ENCODE assay signal across 15 cellular contexts in genomic region chr1:21046132-21046531, GRCh38.
A peak's percentile ranks its signal among the peaks of the same experiment; 100 is the strongest.
DNase-seq lines count a peak whose midpoint lies in the region; ATAC-seq and TF ChIP-seq lines count a peak whose summit lies in the region.
"Had no signal": no experiment of that assay in that cellular context is flagged by ENCODE, and none has a peak within 500 bp of the region (broad histone marks: within the 10 kb centered on the region; RNA-seq: fewer than 3 reads in every experiment).

No MANE protein-coding gene starts in this region.

- no peaks in the 10 kb centered on the region for H3K9me3 ChIP-seq in GM23248 (ENCODE audit: low read depth)
- H3K9me3 ChIP-seq in smooth muscle cell (replicated peaks; ENCODE audit: low read depth) = no peaks in the 10 kb centered on the region

- peaks cover 39% of the 10 kb centered on the region for H3F3A ChIP-seq in GM23248 (ENCODE audit: insufficient read depth)
- H3F3A ChIP-seq in smooth muscle cell (ENCODE audit: low read depth) = no peaks in the 10 kb centered on the region

- DNase-seq in GM23248 (no peak), RPMI8226 (peak; percentile 8), left colon (no peak), smooth muscle cell (lab: John Stamatoyannopoulos, UW; ENCODE audit: unreplicated experiment) (no peak), NCI-H187 treated with DMSO at 0.1 percent for 48 hours (lab: John Stamatoyannopoulos, UW) (no peak), HuH-7 (ENCODE audit: low spot score) (no peak), COLO829 (ENCODE audit: low spot score) (no peak)
- DNase-seq: ACHN; CD4-positive, alpha-beta T cell; DMS153; DMS79 treated with DMSO at 0.1 percent for 48 hours; EL; HCEC 1CT had no signal

- no peak overlapping the region for H3K4me3 ChIP-seq in GM23248
- no peak overlapping the region for H3K4me3 ChIP-seq in smooth muscle cell
- H3K4me3 ChIP-seq: K562 had no signal

- no peak for TF ChIP-seq CTCF in smooth muscle cell (IDR thresholded peaks at IDR 0.05; ENCODE audit: borderline replicate concordance, insufficient read depth, poor library complexity, severe bottlenecking)

- 98 to 100% methylated on average over 3 of the region's 3 CpGs for WGBS in GM23248 (ENCODE audit: low coverage in 1 of 2, low lambda C conversion rate in 2 of 2, missing lambda C conversion rate in 2 of 2), 2 experiments
- WGBS in smooth muscle cell (ENCODE audit: low lambda C conversion rate) = 93% methylated on average over 3 of the region's 3 CpGs

- peaks cover 98% of the 10 kb centered on the region for H3K79me2 ChIP-seq in GM23248 (ENCODE audit: insufficient read depth)
- H3K79me2 ChIP-seq in smooth muscle cell (ENCODE audit: low read depth) = peaks cover 59% of the 10 kb centered on the region

- H4K20me1 ChIP-seq in GM23248 (ENCODE audit: insufficient read depth) (peaks cover 7% of the 10 kb centered on the region; the same call in 1 of the 2 replicates), smooth muscle cell (ENCODE audit: low read depth) (peaks cover 82% of the 10 kb centered on the region)

- intact Hi-C loops in left colon (cut with DNase I, micrococcal nuclease) = no loop called here

- H3K27ac ChIP-seq in GM23248 (peak overlapping the region; percentile 63), smooth muscle cell (ENCODE audit: low read depth) (peak overlapping the region; percentile 37)
- H3K27ac ChIP-seq: HL-60 had no signal

- in situ Hi-C loops in GM23248 (cut with MboI) = no loop called here

- peak overlapping the region; percentile 31 for H3K4me2 ChIP-seq in GM23248 (ENCODE audit: unreplicated experiment)
- H3K4me2 ChIP-seq in smooth muscle cell = no peak overlapping the region

- no peaks in the 10 kb centered on the region; the same call in 1 of the 2 replicates for H3K9me2 ChIP-seq in GM23248 (ENCODE audit: insufficient read depth)

- H3K36me3 ChIP-seq in GM23248 (ENCODE audit: low read depth) (no peaks in the 10 kb centered on the region; the same call in 1 of the 2 replicates), smooth muscle cell (ENCODE audit: low read depth) (no peaks in the 10 kb centered on the region)

- H3K27me3 ChIP-seq in GM23248 (replicated peaks; ENCODE audit: insufficient read depth) (no peaks in the 10 kb centered on the region), smooth muscle cell (ENCODE audit: low read depth) (no peaks in the 10 kb centered on the region)

- H3K9ac ChIP-seq in GM23248 (peak overlapping the region; percentile 45), smooth muscle cell (ENCODE audit: low read depth) (no peak overlapping the region)

- peak; percentile 49 for ATAC-seq in left colon
- ATAC-seq: K562 had no signal

- H3K4me1 ChIP-seq in GM23248 (ENCODE audit: insufficient read depth) (peaks cover 52% of the 10 kb centered on the region), smooth muscle cell (ENCODE audit: low read depth) (peaks cover 9% of the 10 kb centered on the region)

- H2AFZ ChIP-seq in GM23248 = no peak overlapping the region
- H2AFZ ChIP-seq in smooth muscle cell (ENCODE audit: low read depth) = no peak overlapping the region
